30 cellular contexts compared by ENCODE assay signal in the genomic region with DNA sequence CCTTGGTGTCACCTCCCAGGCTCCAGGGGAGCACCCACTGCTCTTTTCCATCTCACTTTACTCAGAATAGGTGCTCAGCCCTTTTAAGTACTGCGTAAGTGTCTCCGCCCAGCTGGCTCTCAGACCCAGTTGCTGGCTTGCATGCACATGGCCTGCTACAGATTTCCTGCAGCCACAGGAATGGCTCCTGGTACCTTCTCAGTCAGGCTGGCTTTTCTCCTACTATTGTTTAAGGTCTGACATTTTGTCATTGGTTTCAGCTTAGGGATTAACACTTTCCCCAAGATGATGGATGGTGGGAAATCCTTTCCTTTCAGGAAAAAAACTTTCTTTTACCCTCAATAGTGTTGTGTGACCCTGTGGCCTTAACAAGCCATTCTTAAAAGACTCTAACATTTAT.
"Had no signal": no experiment of that assay in that cellular context is flagged by ENCODE, and none has a peak within 500 bp of the region (broad histone marks: within the 10 kb centered on the region; RNA-seq: fewer than 3 reads in every experiment).

No MANE protein-coding gene starts in this region.

- H3K4me2 ChIP-seq: hepatocyte had no signal

- DNase-seq: activated CD4-positive, alpha-beta T cell treated with anti-CD3 and anti-CD28 coated beads for 4 hours; activated CD4-positive, alpha-beta T cell treated with anti-CD3 and anti-CD28 coated beads, Interleukin-2, amount 50 U/mL, for 4 hours; activated effector memory CD4-positive, alpha-beta T cell treated with anti-CD3 and anti-CD28 coated beads, Interleukin-2, amount 50 U/mL, for 16 hours; activated naive CD4-positive, alpha-beta T cell treated with anti-CD3 and anti-CD28 coated beads for 36 hours; activated naive CD8-positive, alpha-beta T cell treated with anti-CD3 and anti-CD28 coated beads for 36 hours; adrenal gland; caudate nucleus; left cardiac atrium; left ventricle myocardium superior; mammary epithelial cell; mucosa of descending colon; ovary; retina; stimulated activated CD4-positive, alpha-beta T cell treated with anti-CD3 and anti-CD28 coated beads, Interleukin-4, amount 100 ng/mL, for 24 hours; stimulated activated naive CD8-positive, alpha-beta T cell treated with anti-CD3 and anti-CD28 coated beads, Interleukin-15, amount 100 ng/mL, for 72 hours; substantia nigra; thyroid gland; upper lobe of left lung had no signal

- H3K4me1 ChIP-seq: adrenal gland, ascending aorta, gastroesophageal sphincter, prostate gland, thyroid gland, upper lobe of left lung, vagina had no signal

- H3K36me3 ChIP-seq: adrenal gland, ascending aorta, gastroesophageal sphincter, neutrophil, ovary, prostate gland, thyroid gland, upper lobe of left lung, vagina had no signal

- H3K27me3 ChIP-seq: adrenal gland, ascending aorta, gastroesophageal sphincter, hepatocyte, neutrophil, ovary, thyroid gland, upper lobe of left lung, vagina had no signal

- H3K4me3 ChIP-seq: adrenal gland, ascending aorta, gastroesophageal sphincter, hepatocyte, mucosa of descending colon, ovary, prostate gland, skin epidermis, thyroid gland, upper lobe of left lung, vagina had no signal

- ATAC-seq: gastroesophageal sphincter; left cardiac atrium; left ventricle myocardium superior; mucosa of descending colon; natural killer cell treated with Interleukin-12 subunit alpha and Interleukin-12 subunit beta and Interleukin-15 and Interleukin-18, amount 100 ng/mL, for 72 hours; sciatic nerve; stimulated activated effector memory CD8-positive, alpha-beta T cell treated with anti-CD3 and anti-CD28 coated beads, Interleukin-12 subunit alpha, Interleukin-12 subunit beta, amount 100 ng/mL, for 72 hours; stimulated activated naive CD8-positive, alpha-beta T cell treated with anti-CD3 and anti-CD28 coated beads, Interleukin-15, amount 100 ng/mL, for 72 hours had no signal

- H3K27ac ChIP-seq: adrenal gland, ascending aorta, epithelial cell of prostate, gastroesophageal sphincter, hepatocyte, neutrophil, ovary, prostate gland, skin epidermis, thyroid gland, upper lobe of left lung, vagina, VCaP had no signal

- H2AFZ ChIP-seq: hepatocyte had no signal

- H3K9me3 ChIP-seq: adrenal gland, ascending aorta, gastroesophageal sphincter, neutrophil, ovary, prostate gland, thyroid gland, upper lobe of left lung, vagina had no signal
